26 cellular contexts compared by ENCODE assay signal in genomic region chr3:101268987-101269386, GRCh38.
"Had no signal": no experiment of that assay in that cellular context is flagged by ENCODE, and none has a peak within 500 bp of the region (broad histone marks: within the 10 kb centered on the region; RNA-seq: fewer than 3 reads in every experiment).

No MANE protein-coding gene starts in this region.

- H3K27me3 Mint-ChIP-seq: activated CD8-positive, alpha-beta T cell treated with anti-CD3 and anti-CD28 coated beads for 36 hours; activated naive CD8-positive, alpha-beta T cell; activated T-helper 17 cell treated with anti-CD3 and anti-CD28 coated beads, Interleukin-2, amount 50 U/mL, for 72 hours had no signal

- H3K27ac ChIP-seq: body of pancreas, epithelial cell of prostate, heart left ventricle, VCaP had no signal

- H3K9me3 ChIP-seq: body of pancreas had no signal

- H3K4me3 Mint-ChIP-seq: activated CD8-positive, alpha-beta T cell treated with anti-CD3 and anti-CD28 coated beads for 36 hours; activated naive CD8-positive, alpha-beta T cell; activated T-cell treated with anti-CD3 and anti-CD28 coated beads, Interleukin-2, amount 50 U/mL, for 4 hours; activated T-helper 17 cell treated with anti-CD3 and anti-CD28 coated beads, Interleukin-2, amount 50 U/mL, for 72 hours; WTC11 had no signal

- ATAC-seq: activated CD8-positive, alpha-beta T cell treated with anti-CD3 and anti-CD28 coated beads for 36 hours; activated T-cell treated with anti-CD3 and anti-CD28 coated beads, Interleukin-2, amount 50 U/mL, for 4 hours; activated T-helper 17 cell treated with anti-CD3 and anti-CD28 coated beads, Interleukin-2, amount 50 U/mL, for 72 hours; body of pancreas; WTC11 had no signal

- H3K4me1 ChIP-seq: body of pancreas had no signal

- H3K4me3 ChIP-seq: body of pancreas, heart left ventricle had no signal

- H3K27me3 ChIP-seq: body of pancreas, heart left ventricle had no signal

- H3K27ac Mint-ChIP-seq: activated CD8-positive, alpha-beta T cell treated with anti-CD3 and anti-CD28 coated beads for 36 hours; activated naive CD8-positive, alpha-beta T cell; activated T-helper 17 cell treated with anti-CD3 and anti-CD28 coated beads, Interleukin-2, amount 50 U/mL, for 72 hours; WTC11 had no signal

- H3K9me3 Mint-ChIP-seq: activated CD8-positive, alpha-beta T cell treated with anti-CD3 and anti-CD28 coated beads for 36 hours; activated T-helper 17 cell treated with anti-CD3 and anti-CD28 coated beads, Interleukin-2, amount 50 U/mL, for 72 hours had no signal

- H3K36me3 Mint-ChIP-seq: WTC11 had no signal

- H3K4me1 Mint-ChIP-seq: activated T-helper 17 cell treated with anti-CD3 and anti-CD28 coated beads, Interleukin-2, amount 50 U/mL, for 72 hours had no signal

- DNase-seq: activated CD4-positive, alpha-beta T cell treated with anti-CD3 and anti-CD28 coated beads for 48 hours; activated CD4-positive, alpha-beta T cell treated with anti-CD3 and anti-CD28 coated beads, Interleukin-2, amount 50 U/mL, for 1 hour; activated CD4-positive, alpha-beta T cell treated with anti-CD3 and anti-CD28 coated beads, Interleukin-2, amount 50 U/mL, for 48 hours; activated CD8-positive, alpha-beta memory T cell treated with anti-CD3 and anti-CD28 coated beads for 24 hours; activated CD8-positive, alpha-beta T cell treated with anti-CD3 and anti-CD28 coated beads for 36 hours; activated effector memory CD4-positive, alpha-beta T cell treated with Interleukin-2 at 50 U/mL for 16 hours; activated gamma-delta T cell treated with Interleukin-2 at 50 U/mL for 16 hours; activated naive CD4-positive, alpha-beta T cell treated with anti-CD3 and anti-CD28 coated beads, Interleukin-2, amount 50 U/mL, for 16 hours; activated naive CD4-positive, alpha-beta T cell treated with Interleukin-2 at 50 U/mL for 16 hours; activated T-cell treated with anti-CD3 and anti-CD28 coated beads, Interleukin-2, amount 50 U/mL, for 4 hours; amniotic stem cell; anterior cingulate cortex; body of pancreas; central memory CD4-positive, alpha-beta T cell; cerebellar nuclear complex; cortex of kidney; effector CD8-positive, alpha-beta T cell; foreskin fibroblast; glutamatergic neuron; heart left ventricle; T-helper 2 cell had no signal
